ENCODE assay signal across 8 cellular contexts in the genomic region with DNA sequence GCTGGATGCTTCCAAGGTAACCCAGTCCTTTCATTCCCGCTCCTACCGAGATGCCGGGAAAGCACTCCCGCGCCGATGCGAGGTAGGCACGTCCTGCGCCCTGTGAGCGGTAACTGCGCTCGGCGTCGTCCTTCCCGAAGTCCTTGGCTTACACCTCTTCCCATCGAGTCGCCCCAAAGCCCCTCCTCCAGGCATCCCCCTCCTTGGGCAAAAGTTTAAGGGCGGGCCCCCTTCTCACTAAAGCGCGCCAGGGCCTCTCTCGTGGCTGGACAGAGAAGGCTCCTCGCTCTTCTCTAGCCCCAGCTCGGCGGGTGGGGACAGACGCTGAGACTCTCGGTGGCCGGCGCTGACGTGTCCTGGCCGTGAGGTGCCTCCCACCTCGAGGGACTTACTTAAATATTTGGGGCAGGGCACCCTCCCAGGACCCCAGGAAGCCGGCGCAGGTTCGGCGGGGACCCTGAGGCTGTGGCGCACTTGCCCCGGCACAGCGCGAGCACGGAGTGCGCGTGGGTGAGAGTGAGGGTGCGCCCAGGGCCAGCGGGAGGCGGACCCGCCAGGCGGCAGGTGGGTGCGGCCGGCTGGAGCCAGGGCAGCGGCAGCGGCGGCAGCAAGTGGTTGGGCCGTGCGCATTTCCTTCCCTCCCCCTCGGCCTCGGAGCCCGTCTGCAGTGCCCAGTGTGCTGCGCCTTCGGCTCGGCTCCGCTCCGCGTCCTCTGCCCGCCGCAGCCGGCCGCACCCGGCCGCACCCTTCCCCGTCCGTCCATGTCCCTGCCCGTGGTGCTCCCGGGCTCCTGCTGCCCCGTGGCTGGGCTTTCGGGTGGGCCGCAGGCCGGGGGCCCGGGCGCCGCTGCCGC. TPM values are rescaled to one million over a fixed set of nuclear protein-coding genes. Genes with fewer than 3 reads are reported as not detected.
A peak's percentile ranks its signal among the peaks of the same experiment; 100 is the strongest.
DNase-seq lines count a peak whose midpoint lies in the region; ATAC-seq and TF ChIP-seq lines count a peak whose summit lies in the region.

A gene with protein sequence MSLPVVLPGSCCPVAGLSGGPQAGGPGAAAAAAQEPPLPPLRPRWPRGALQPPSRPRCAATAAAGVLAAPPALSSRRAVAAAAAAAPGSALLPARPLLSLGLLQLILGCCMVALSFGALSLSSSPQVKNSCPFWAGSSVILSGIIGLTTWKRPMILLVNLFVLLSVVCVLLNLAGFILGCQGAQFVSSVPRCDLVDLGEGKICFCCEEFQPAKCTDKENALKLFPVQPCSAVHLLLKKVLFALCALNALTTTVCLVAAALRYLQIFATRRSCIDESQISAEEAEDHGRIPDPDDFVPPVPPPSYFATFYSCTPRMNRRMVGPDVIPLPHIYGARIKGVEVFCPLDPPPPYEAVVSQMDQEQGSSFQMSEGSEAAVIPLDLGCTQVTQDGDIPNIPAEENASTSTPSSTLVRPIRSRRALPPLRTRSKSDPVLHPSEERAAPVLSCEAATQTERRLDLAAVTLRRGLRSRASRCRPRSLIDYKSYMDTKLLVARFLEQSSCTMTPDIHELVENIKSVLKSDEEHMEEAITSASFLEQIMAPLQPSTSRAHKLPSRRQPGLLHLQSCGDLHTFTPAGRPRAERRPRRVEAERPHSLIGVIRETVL (plus strand): TSS at position 667 of the 853 bp plus-strand sequence. CDS start 95 bp downstream, at position 762.

- no peak within 1 kb of the TSS for H3K27ac ChIP-seq in fibroblast of lung (ENCODE audit: insufficient read depth, low read length)
- peak within 1 kb of the TSS in 1 of 2 donors; percentile 58 for H3K27ac ChIP-seq in mucosa of rectum (ENCODE audit: low read depth in 2 of 2, low read length in 2 of 2)
- H3K27ac ChIP-seq in aorta (ENCODE audit: low read depth in 1 of 2, low read length in 2 of 2) = no peak within 1 kb of the TSS

- H3K27me3 ChIP-seq in fibroblast of lung (ENCODE audit: control insufficient read depth, insufficient read depth, low read length) (peaks cover 27% of the 10 kb centered on the region), mucosa of rectum (ENCODE audit: control insufficient read depth in 2 of 2, insufficient read depth in 2 of 2, low read length in 2 of 2) (peaks cover 17 to 23% of the 10 kb centered on the region in 2 donors), aorta (ENCODE audit: control insufficient read depth in 1 of 2, insufficient read depth in 2 of 2, low read length in 1 of 2) (no peaks in the 10 kb centered on the region)

- H3K36me3 ChIP-seq in fibroblast of lung (ENCODE audit: control insufficient read depth, insufficient read depth, low read length) = no peaks in the 10 kb centered on the region
- no peaks in the 10 kb centered on the region for H3K36me3 ChIP-seq in mucosa of rectum (ENCODE audit: control insufficient read depth in 2 of 2, insufficient read depth in 2 of 2, low read length in 2 of 2)
- no peaks in the 10 kb centered on the region for H3K36me3 ChIP-seq in aorta (ENCODE audit: control insufficient read depth in 1 of 2, insufficient read depth in 2 of 2, low read length in 1 of 2)

- intact Hi-C loops in aorta (cut with DNase I) = loop anchor here in 1 of 2 donors (2.0 to 10.0 kb wide), 2 partner anchors 50 to 72 kb away; no protein-coding TSS in a partner anchor

- H2AFZ ChIP-seq in fibroblast of lung (ENCODE audit: low read length) = no peak within 1 kb of the TSS

- in situ Hi-C loops in G401 (cut with HindIII; ENCODE audit: low sequenced_read_pairs) = no loop called here

- no peak for TF ChIP-seq CTCF in fibroblast of lung (conservative IDR thresholded peaks at IDR 0.05 in 1 of 2, IDR thresholded peaks at IDR 0.05 in 1 of 2; ENCODE audit: low read depth in 1 of 2, low read length in 2 of 2)

- no peak within 1 kb of the TSS for H3K9ac ChIP-seq in fibroblast of lung (ENCODE audit: insufficient read depth, low read length)
- peak within 1 kb of the TSS in 1 of 2 donors; percentile 43 for H3K9ac ChIP-seq in mucosa of rectum (ENCODE audit: low read depth in 1 of 2, low read length in 2 of 2)

- no peaks in the 10 kb centered on the region for H3K79me2 ChIP-seq in fibroblast of lung (ENCODE audit: control insufficient read depth, insufficient read depth, low read length)

- H4K20me1 ChIP-seq in fibroblast of lung (ENCODE audit: control insufficient read depth, extremely low read depth, insufficient read depth, low read length) = no peaks in the 10 kb centered on the region

- H3K4me2 ChIP-seq in fibroblast of lung (ENCODE audit: extremely low read depth, insufficient read depth, low read length) = peak within 1 kb of the TSS; percentile 75

- no peaks in the 10 kb centered on the region for H3K4me1 ChIP-seq in fibroblast of lung (ENCODE audit: control insufficient read depth, extremely low read depth, insufficient read depth, low read length)
- peaks cover 6 to 7% of the 10 kb centered on the region in 2 donors for H3K4me1 ChIP-seq in mucosa of rectum (ENCODE audit: control insufficient read depth in 2 of 2, insufficient read depth in 2 of 2, low read length in 2 of 2)
- no peaks in the 10 kb centered on the region for H3K4me1 ChIP-seq in aorta (ENCODE audit: control insufficient read depth in 1 of 2, insufficient read depth in 2 of 2, low read length in 2 of 2)

- ATAC-seq in SK-N-SH treated with all-trans-retinoic acid at 6 μM for 48 hours (peak; percentile 79), aorta (ENCODE audit: low FRiP score) (peak; percentile 92), HG03342 (IDR thresholded peaks at IDR 0.05; ENCODE audit: unreplicated experiment) (no peak)

- H3K9me3 ChIP-seq in fibroblast of lung (ENCODE audit: control insufficient read depth, insufficient read depth, low read depth, low read length) = no peaks in the 10 kb centered on the region
- H3K9me3 ChIP-seq in mucosa of rectum (ENCODE audit: control insufficient read depth in 2 of 2, low read length in 2 of 2) = no peaks in the 10 kb centered on the region
- H3K9me3 ChIP-seq in aorta (ENCODE audit: control insufficient read depth, low read length) = no peaks in the 10 kb centered on the region

- WGBS in aorta, 2 donors = 0% methylated on average over 67 to 81 of the region's 81 CpGs

- peak within 1 kb of the TSS; percentile 9 to 35 (median 27) for H3K4me3 ChIP-seq in fibroblast of lung (replicated peaks in 1 of 4; ENCODE audit: control extremely low read depth in 1 of 4, insufficient read depth in 1 of 4, low read depth in 3 of 4, low read length in 4 of 4)
- H3K4me3 ChIP-seq in mucosa of rectum (ENCODE audit: low read length in 2 of 2) = peak within 1 kb of the TSS; percentile 60 to 65
- peak within 1 kb of the TSS; percentile 67 to 74 for H3K4me3 ChIP-seq in aorta (ENCODE audit: low read length in 2 of 2)

- peak; percentile 7 for DNase-seq in G401 (ENCODE audit: low spot score)
- peak; percentile 67 for DNase-seq in HT1080 (ENCODE audit: low read depth)
- peak; percentile 19 to 60 for DNase-seq in fibroblast of lung (ENCODE audit: low read depth in 2 of 2)
- peak; percentile 76 to 89 for DNase-seq in aorta
- no peak for DNase-seq in SHP77 treated with DMSO at 0.1 percent for 48 hours (lab: John Stamatoyannopoulos, UW)

TF ChIP-seq in SK-N-SH treated with all-trans-retinoic acid at 6 μM for 48 hours, 23 proteins besides CTCF, POLR2A, EP300 and RAD21 (continues in another document):
- TF ChIP-seq RARB (CRISPR knock-in tag; IDR thresholded peaks at IDR 0.05) (no peak), ZNF70 (CRISPR knock-in tag; IDR thresholded peaks at IDR 0.05) (no peak), GLIS3 (CRISPR knock-in tag; IDR thresholded peaks at IDR 0.05) (no peak), SNAI2 (CRISPR knock-in tag; IDR thresholded peaks at IDR 0.05) (no peak)
- TF ChIP-seq, protein P1, sequence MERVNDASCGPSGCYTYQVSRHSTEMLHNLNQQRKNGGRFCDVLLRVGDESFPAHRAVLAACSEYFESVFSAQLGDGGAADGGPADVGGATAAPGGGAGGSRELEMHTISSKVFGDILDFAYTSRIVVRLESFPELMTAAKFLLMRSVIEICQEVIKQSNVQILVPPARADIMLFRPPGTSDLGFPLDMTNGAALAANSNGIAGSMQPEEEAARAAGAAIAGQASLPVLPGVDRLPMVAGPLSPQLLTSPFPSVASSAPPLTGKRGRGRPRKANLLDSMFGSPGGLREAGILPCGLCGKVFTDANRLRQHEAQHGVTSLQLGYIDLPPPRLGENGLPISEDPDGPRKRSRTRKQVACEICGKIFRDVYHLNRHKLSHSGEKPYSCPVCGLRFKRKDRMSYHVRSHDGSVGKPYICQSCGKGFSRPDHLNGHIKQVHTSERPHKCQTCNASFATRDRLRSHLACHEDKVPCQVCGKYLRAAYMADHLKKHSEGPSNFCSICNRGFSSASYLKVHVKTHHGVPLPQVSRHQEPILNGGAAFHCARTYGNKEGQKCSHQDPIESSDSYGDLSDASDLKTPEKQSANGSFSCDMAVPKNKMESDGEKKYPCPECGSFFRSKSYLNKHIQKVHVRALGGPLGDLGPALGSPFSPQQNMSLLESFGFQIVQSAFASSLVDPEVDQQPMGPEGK (CRISPR knock-in tag; IDR thresholded peaks at IDR 0.05; ENCODE audit: borderline replicate concordance) = no peak
- TF ChIP-seq, protein P2, sequence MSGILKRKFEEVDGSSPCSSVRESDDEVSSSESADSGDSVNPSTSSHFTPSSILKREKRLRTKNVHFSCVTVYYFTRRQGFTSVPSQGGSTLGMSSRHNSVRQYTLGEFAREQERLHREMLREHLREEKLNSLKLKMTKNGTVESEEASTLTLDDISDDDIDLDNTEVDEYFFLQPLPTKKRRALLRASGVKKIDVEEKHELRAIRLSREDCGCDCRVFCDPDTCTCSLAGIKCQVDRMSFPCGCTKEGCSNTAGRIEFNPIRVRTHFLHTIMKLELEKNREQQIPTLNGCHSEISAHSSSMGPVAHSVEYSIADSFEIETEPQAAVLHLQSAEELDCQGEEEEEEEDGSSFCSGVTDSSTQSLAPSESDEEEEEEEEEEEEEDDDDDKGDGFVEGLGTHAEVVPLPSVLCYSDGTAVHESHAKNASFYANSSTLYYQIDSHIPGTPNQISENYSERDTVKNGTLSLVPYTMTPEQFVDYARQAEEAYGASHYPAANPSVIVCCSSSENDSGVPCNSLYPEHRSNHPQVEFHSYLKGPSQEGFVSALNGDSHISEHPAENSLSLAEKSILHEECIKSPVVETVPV (CRISPR knock-in tag; IDR thresholded peaks at IDR 0.05) = no peak

RNA-seq across cellular contexts. Expression of the gene that starts here (rescaled TPM):
- not detected in 2 replicates for total RNA-seq in G401 (2014; rRNA removed; shearing (Covaris generic))
- 0.43 and 0.51 TPM in 2 replicates for total RNA-seq in HT1080 (2014; rRNA removed; shearing (Covaris generic))
- 1.2 and 1.3 TPM in 2 replicates for polyA plus RNA-seq in HT1080 (2015; cell fraction: cytosol; rRNA removed)
- polyA plus RNA-seq in HT1080 (2015; cell fraction: nucleus; rRNA removed) = 5.0 and 6.8 TPM in 2 replicates
- total RNA-seq in fibroblast of lung (under 0.01 TPM in 1 of 2 replicates, not detected in the other), aorta (1 to 10 TPM; 2.8 to 5.7 TPM)
- polyA plus RNA-seq in fibroblast of lung (0.03 and 0.06 TPM in 2 replicates), aorta (1 to 10 TPM in 1 of 2 donors, under 1 TPM in 1; 0.25 to 3.4 TPM)
- polyA plus RNA-seq in fibroblast of lung (2012) = 0.06 TPM in 1 of 2 replicates, not detected in the other
- polyA minus RNA-seq in fibroblast of lung (ENCODE audit: low replicate concordance) = not detected in 2 replicates

Comparison
In these comparisons a context has a peak if more than half of its experiments do, and no peak if none do; other contexts are left out.
1. Peak in DNase-seq in G401; RNA of the gene not detected or under 1 TPM.
2. Peak in DNase-seq, H3K4me3 ChIP-seq and H3K4me2 ChIP-seq in fibroblast of lung; RNA of the gene not detected or under 1 TPM.